18 cellular contexts compared by ENCODE assay signal in genomic region chr10:98235876-98236275, GRCh38. TPM values are rescaled to one million over a fixed set of nuclear protein-coding genes. Genes with fewer than 3 reads are reported as not detected.
DNase-seq lines count a peak whose midpoint lies in the region; ATAC-seq and TF ChIP-seq lines count a peak whose summit lies in the region.
"Had no signal": no experiment of that assay in that cellular context is flagged by ENCODE, and none has a peak within 500 bp of the region (broad histone marks: within the 10 kb centered on the region; RNA-seq: fewer than 3 reads in every experiment).

No MANE protein-coding gene starts in this region.

- H3K27ac Mint-ChIP-seq in naive thymus-derived CD8-positive, alpha-beta T cell, result no peak overlapping the region
- H3K27ac Mint-ChIP-seq: CD8-positive, alpha-beta T cell had no signal

- no peak for TF ChIP-seq CTCF in choroid plexus epithelial cell (conservative IDR thresholded peaks at IDR 0.05; ENCODE audit: low read depth, low read length)
- no peak for TF ChIP-seq CTCF in fibroblast of villous mesenchyme (IDR thresholded peaks at IDR 0.05; ENCODE audit: insufficient read depth, low read depth, low read length)

- no peak overlapping the region for H3K4me3 ChIP-seq in choroid plexus epithelial cell (ENCODE audit: low read depth, low read length)
- H3K4me3 ChIP-seq in fibroblast of villous mesenchyme (ENCODE audit: low read depth, low read length), result no peak overlapping the region
- H3K4me3 ChIP-seq: BLaER1 had no signal

- POLR2A ChIA-PET in naive thymus-derived CD8-positive, alpha-beta T cell (lab: Charles Lee), result no interaction called here

- no peak overlapping the region for H3K4me3 Mint-ChIP-seq in naive thymus-derived CD8-positive, alpha-beta T cell
- H3K4me3 Mint-ChIP-seq: CD8-positive, alpha-beta T cell had no signal

- ATAC-seq in Right ventricle myocardium superior (ENCODE audit: poor library complexity) (peak; percentile 25), left ventricle myocardium superior (no peak), GM19452 (IDR thresholded peaks at IDR 0.05; ENCODE audit: unreplicated experiment) (no peak)
- no peak for ATAC-seq in naive thymus-derived CD8-positive, alpha-beta T cell
- ATAC-seq: CD8-positive, alpha-beta T cell; Right ventricle myocardium inferior had no signal

- peaks cover 0 to 82% (median 21%) of the 10 kb centered on the region in 3 donors for H3K36me3 Mint-ChIP-seq in naive thymus-derived CD8-positive, alpha-beta T cell

- DNase-seq in Right ventricle myocardium superior (no peak), left ventricle myocardium superior (no peak), choroid plexus epithelial cell (ENCODE audit: low read depth) (peak; percentile 24), fibroblast of villous mesenchyme (ENCODE audit: low read depth) (peak; percentile 15), NCI-H1105 treated with DMSO at 0.1 percent for 48 hours (lab: John Stamatoyannopoulos, UW) (no peak), DMS114 treated with DMSO at 0.1 percent for 48 hours (lab: John Stamatoyannopoulos, UW; ENCODE audit: unreplicated experiment) (no peak)
- no peak for DNase-seq in naive thymus-derived CD8-positive, alpha-beta T cell
- DNase-seq: 8988T; CD8-positive, alpha-beta T cell; DMS79; MV-4-11; NCI-H1436; NCI-H2029 treated with DMSO at 0.1 percent for 48 hours; NCI-H510A treated with DMSO at 0.1 percent for 48 hours; NCI-H82 had no signal

- no peaks in the 10 kb centered on the region for H3K9me3 Mint-ChIP-seq in naive thymus-derived CD8-positive, alpha-beta T cell
- H3K9me3 Mint-ChIP-seq: CD8-positive, alpha-beta T cell had no signal

- peaks cover 0 to 4% (median 3%) of the 10 kb centered on the region in 4 donors for H3K4me1 Mint-ChIP-seq in naive thymus-derived CD8-positive, alpha-beta T cell

- intact Hi-C loops in Right ventricle myocardium superior (cut with DNase I) (no loop called here), left ventricle myocardium superior (cut with micrococcal nuclease) (no loop called here)

- peaks cover 0 to 1% (median 0%) of the 10 kb centered on the region in 5 donors for H3K27me3 Mint-ChIP-seq in naive thymus-derived CD8-positive, alpha-beta T cell

RNA-seq across cellular contexts. Expression of gene LOXL4, which starts 32.1 kb away (rescaled TPM):
- total RNA-seq in Right ventricle myocardium superior (0.51 TPM), left ventricle myocardium superior (0.47 TPM), fibroblast of villous mesenchyme (67.8 and 68.3 TPM in 2 replicates)
- not detected for total RNA-seq in naive thymus-derived CD8-positive, alpha-beta T cell
- polyA plus RNA-seq in naive thymus-derived CD8-positive, alpha-beta T cell, result under 1 TPM in 1 of 3 donors, not detected in 2; 0.12 TPM

Comparison
In these comparisons a context has a peak if more than half of its experiments do, and no peak if none do; other contexts are left out.
1. DNase-seq: peak in choroid plexus epithelial cell (single experiment) and fibroblast of villous mesenchyme (single experiment); none in Right ventricle myocardium superior (single experiment), left ventricle myocardium superior (single experiment), NCI-H1105 treated with DMSO at 0.1 percent for 48 hours (single experiment), naive thymus-derived CD8-positive, alpha-beta T cell (0 of 10) and DMS114 treated with DMSO at 0.1 percent for 48 hours (single experiment).
2. RNA of gene LOXL4, which starts 32.1 kb away (total RNA-seq): 67.8 to 68.3 TPM in fibroblast of villous mesenchyme; 0.51 TPM in Right ventricle myocardium superior (single experiment), 0.47 TPM in left ventricle myocardium superior (single experiment) and not detected in naive thymus-derived CD8-positive, alpha-beta T cell; every median in the first group is over 10 times any median in the second.